8 cellular contexts compared by ENCODE assay signal in genomic region chr4:122003335-122003734, GRCh38. TPM values are rescaled to one million over a fixed set of nuclear protein-coding genes. Genes with fewer than 3 reads are reported as not detected.
A peak's percentile ranks its signal among the peaks of the same experiment; 100 is the strongest.
DNase-seq lines count a peak whose midpoint lies in the region; ATAC-seq and TF ChIP-seq lines count a peak whose summit lies in the region.

No MANE protein-coding gene starts in this region.

- H3K4me2 ChIP-seq in PC-3 (ENCODE audit: low read length) (no peak overlapping the region), neural progenitor cell (no peak overlapping the region)

- H2AFZ ChIP-seq in PC-3 (ENCODE audit: low read length) (no peak overlapping the region), neural progenitor cell (replicated peaks) (no peak overlapping the region)

- no peaks in the 10 kb centered on the region for H3K36me3 Mint-ChIP-seq in neural progenitor cell

- BruUV-seq in PC-3 (replicated peaks; lab: Mats Ljungman, UMichigan), result no TSS peak

- no peaks in the 10 kb centered on the region for H3K27me3 Mint-ChIP-seq in neural progenitor cell (ENCODE audit: insufficient read depth, low read depth)

- H3K9me3 Mint-ChIP-seq in neural progenitor cell, result no peaks in the 10 kb centered on the region

- H3K79me2 ChIP-seq in PC-3 (ENCODE audit: low read length), result no peaks in the 10 kb centered on the region
- H3K79me2 ChIP-seq in neural progenitor cell (ENCODE audit: low read depth), result no peaks in the 10 kb centered on the region

- POLR2A ChIA-PET in PC-3 (lab: Charles Lee; ENCODE audit: unreplicated experiment), result no interaction called here

- H3K36me3 ChIP-seq in PC-3 (ENCODE audit: low read depth, low read length), result no peaks in the 10 kb centered on the region
- H3K36me3 ChIP-seq in neural progenitor cell, result no peaks in the 10 kb centered on the region

- no peaks in the 10 kb centered on the region for H3K9me2 ChIP-seq in PC-3 (replicated peaks; ENCODE audit: low read length)

- H4K20me1 ChIP-seq in PC-3 (ENCODE audit: low read length) (no peaks in the 10 kb centered on the region), neural progenitor cell (ENCODE audit: low read depth) (no peaks in the 10 kb centered on the region)

- H3F3A ChIP-seq in PC-3 (ENCODE audit: low read length, unreplicated experiment) (no peaks in the 10 kb centered on the region), neural progenitor cell (ENCODE audit: low read depth) (no peaks in the 10 kb centered on the region)

- H3K4me1 Mint-ChIP-seq in neural progenitor cell, result peaks cover 2% of the 10 kb centered on the region

- no peak overlapping the region for H3K4me3 ChIP-seq in PC-3 (ENCODE audit: low read length)
- H3K4me3 ChIP-seq in cardiac fibroblast (replicated peaks in 1 of 2; ENCODE audit: low read depth in 2 of 2, low read length in 2 of 2), result no peak overlapping the region
- H3K4me3 ChIP-seq in neural progenitor cell, result no peak overlapping the region

- 0 out of 2 replicates have a peak, but pooled peaks have one; percentile 43 for TF ChIP-seq CTCF in PC-3 (conservative IDR thresholded peaks at IDR 0.05; ENCODE audit: low read depth, low read length)
- peak; percentile 48 for TF ChIP-seq CTCF in cardiac fibroblast (IDR thresholded peaks at IDR 0.05; ENCODE audit: low read depth, low read length)
- TF ChIP-seq CTCF in neural progenitor cell (IDR thresholded peaks at IDR 0.05), result peak; percentile 54

- H3K9me3 ChIP-seq in PC-3 (ENCODE audit: low read length) (no peaks in the 10 kb centered on the region), neural progenitor cell (ENCODE audit: low read depth) (no peaks in the 10 kb centered on the region)

- no peak overlapping the region for H3K27ac Mint-ChIP-seq in neural progenitor cell

- peak; percentile 70 for DNase-seq in DMS53 (lab: John Stamatoyannopoulos, UW)
- peak; percentile 44 for DNase-seq in PC-3
- peak; percentile 17 to 46 for DNase-seq in cardiac fibroblast (ENCODE audit: low read depth in 2 of 2)
- DNase-seq in neural progenitor cell (ENCODE audit: low spot score), result peak; percentile 41
- DNase-seq in NCI-H1105 treated with DMSO at 0.1 percent for 48 hours (lab: John Stamatoyannopoulos, UW), result no peak
- no peak for DNase-seq in HCEC 1CT

- ATAC-seq in GM19025 (IDR thresholded peaks at IDR 0.05; ENCODE audit: low read depth, unreplicated experiment) (peak; percentile 76), HG03066 (IDR thresholded peaks at IDR 0.05; ENCODE audit: low read depth, unreplicated experiment) (peak; percentile 77), PC-3 (peak; percentile 29; the same call in 1 of the 2 replicates)

- intact Hi-C loops in PC-3 (cut with micrococcal nuclease), result loop anchor here (5.0 kb wide), 1 partner anchor 101 kb away; no protein-coding TSS in a partner anchor

- CTCF ChIA-PET in PC-3 (lab: Charles Lee), result no interaction called here

- H3K4me1 ChIP-seq in PC-3 (ENCODE audit: insufficient read depth, low read length), result no peaks in the 10 kb centered on the region
- peaks cover 3% of the 10 kb centered on the region for H3K4me1 ChIP-seq in neural progenitor cell

- H3K27me3 ChIP-seq in PC-3 (ENCODE audit: low read length) (peaks cover 20% of the 10 kb centered on the region), neural progenitor cell (no peaks in the 10 kb centered on the region)

- H3K9ac ChIP-seq in PC-3 (ENCODE audit: low read length), result no peak overlapping the region
- H3K9ac ChIP-seq in neural progenitor cell, result no peak overlapping the region

- no peak overlapping the region for H3K4me3 Mint-ChIP-seq in neural progenitor cell

- H3K27ac ChIP-seq in PC-3 (ENCODE audit: low read length) (no peak overlapping the region), neural progenitor cell (no peak overlapping the region)

RNA-seq across cellular contexts. Expression of gene TRPC3, which starts 51.5 kb away (rescaled TPM):
- total RNA-seq in PC-3 (2014; rRNA removed) (not detected in 2 replicates), neural progenitor cell (ENCODE audit: low replicate concordance) (0.17 TPM in 1 of 2 replicates, not detected in the other)

Comparison
In these comparisons a context has a peak if more than half of its experiments do, and no peak if none do; other contexts are left out.
1. DNase-seq: peak in DMS53 (single experiment), PC-3 (single experiment), cardiac fibroblast (2 of 2) and neural progenitor cell (single experiment); none in NCI-H1105 treated with DMSO at 0.1 percent for 48 hours (single experiment) and HCEC 1CT (single experiment).
2. Peak in every context shown above with its lines, with median percentiles within 50 percentile points of each other: ATAC-seq and CTCF ChIP-seq.